In the genomic region with DNA sequence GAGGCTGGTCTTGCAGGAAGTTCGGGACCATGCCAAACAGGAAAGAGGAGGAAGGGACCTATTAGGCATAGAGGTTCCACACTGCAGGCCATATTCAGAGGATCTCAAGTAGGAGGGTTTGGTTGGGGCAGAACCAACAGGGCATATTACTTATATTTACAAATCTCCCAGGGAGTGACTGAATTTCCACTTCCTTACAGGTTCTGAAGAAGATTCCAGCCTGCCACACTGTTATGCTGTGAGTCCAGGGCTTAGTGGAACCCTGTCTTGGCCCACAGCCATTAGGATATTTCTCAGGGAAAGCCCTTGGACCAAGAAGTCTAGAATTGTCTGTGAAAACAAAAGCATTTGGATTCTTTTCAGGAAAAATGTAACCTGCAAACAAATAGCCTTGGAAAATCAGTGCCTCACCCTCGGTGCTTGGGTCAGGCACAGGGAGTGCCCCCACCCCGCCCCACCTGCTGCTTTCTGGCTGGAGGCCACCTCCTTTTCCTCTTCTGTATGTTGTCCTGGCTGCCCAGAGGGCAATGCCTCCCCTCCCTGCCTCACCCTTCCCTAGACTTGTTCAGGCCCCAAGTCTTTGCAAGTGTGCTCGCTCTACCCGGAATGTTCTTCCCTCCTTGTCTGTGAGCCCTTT, we compare ENCODE assay signal across 16 cellular contexts. TPM values are rescaled to one million over a fixed set of nuclear protein-coding genes. Genes with fewer than 3 reads are reported as not detected.
DNase-seq lines count a peak whose midpoint lies in the region; ATAC-seq and TF ChIP-seq lines count a peak whose summit lies in the region.
"Had no signal": no experiment of that assay in that cellular context is flagged by ENCODE, and none has a peak within 500 bp of the region (broad histone marks: within the 10 kb centered on the region; RNA-seq: fewer than 3 reads in every experiment).

No MANE protein-coding gene starts in this region.

- H3K9me3 ChIP-seq in body of pancreas, result no peaks in the 10 kb centered on the region
- peaks cover 0 to 5% (median 0%) of the 10 kb centered on the region in 4 donors for H3K9me3 ChIP-seq in right lobe of liver
- H3K9me3 ChIP-seq: neutrophil, uterus had no signal

- H3K4me1 ChIP-seq in body of pancreas (peaks cover 6% of the 10 kb centered on the region), right lobe of liver (no peaks in the 10 kb centered on the region)
- H3K4me1 ChIP-seq: uterus had no signal

- no peaks in the 10 kb centered on the region for H3K27me3 ChIP-seq in body of pancreas
- H3K27me3 ChIP-seq in H7 (ENCODE audit: control insufficient read depth, insufficient read depth, low read length), result no peaks in the 10 kb centered on the region
- no peaks in the 10 kb centered on the region for H3K27me3 ChIP-seq in right lobe of liver
- H3K27me3 ChIP-seq: brain microvascular endothelial cell, neutrophil, uterus had no signal

- peak; percentile 59 for ATAC-seq in body of pancreas
- ATAC-seq in left ventricle myocardium superior, result peak; percentile 82
- no peak for ATAC-seq in right lobe of liver
- ATAC-seq: stimulated activated memory B cell treated with anti-CD40 and anti-IgM and Interleukin-4, amounts not matched to agents 10 μg/mL and 1 μg/mL and 100 μg/mL, for 72 hours had no signal

- 34 to 38% methylated on average over 5 of the region's 5 CpGs for WGBS in body of pancreas, 2 donors
- WGBS in right lobe of liver (ENCODE audit: insufficient coverage, low coverage, low lambda C conversion rate, missing lambda C conversion rate), result 42% methylated on average over 4 of the region's 5 CpGs

- DNase-seq in HT-29 (ENCODE audit: low spot score) (peak; percentile 57), body of pancreas (peak; percentile 51 to 74 (median 59)), left ventricle myocardium superior (no peak), renal cortical epithelial cell (ENCODE audit: low read depth) (peak; percentile 41), H7 (no peak), SIG-M5 (lab: John Stamatoyannopoulos, UW) (no peak), right lobe of liver (no peak), NCI-H2227 treated with DMSO at 0.1 percent for 48 hours (lab: John Stamatoyannopoulos, UW) (no peak)
- DNase-seq: activated CD4-positive, alpha-beta T cell treated with anti-CD3 and anti-CD28 coated beads for 48 hours; brain microvascular endothelial cell; GF-D8; HCEC 1CT; NCI-H1092 had no signal

- no peak for TF ChIP-seq POLR2A in body of pancreas (IDR thresholded peaks at IDR 0.05)
- no peak for TF ChIP-seq POLR2A in right lobe of liver (IDR thresholded peaks at IDR 0.05)

- no peaks in the 10 kb centered on the region for H3K36me3 ChIP-seq in body of pancreas (replicated peaks in 1 of 2; ENCODE audit: insufficient read depth in 1 of 2, low read depth in 2 of 2)
- H3K36me3 ChIP-seq in H7 (replicated peaks; ENCODE audit: control insufficient read depth, insufficient read depth, low read length), result no peaks in the 10 kb centered on the region
- no peaks in the 10 kb centered on the region for H3K36me3 ChIP-seq in right lobe of liver
- H3K36me3 ChIP-seq: brain microvascular endothelial cell, neutrophil, uterus had no signal

- no peak for TF ChIP-seq CTCF in body of pancreas (IDR thresholded peaks at IDR 0.05)
- TF ChIP-seq CTCF in right lobe of liver (IDR thresholded peaks at IDR 0.05), result no peak

- intact Hi-C loops in body of pancreas (cut with DNase I), result no loop called here
- intact Hi-C loops in left ventricle myocardium superior (cut with micrococcal nuclease), result no loop called here
- intact Hi-C loops in right lobe of liver (cut with DNase I), result no loop called here

- H3K4me3 ChIP-seq in body of pancreas, result no peak overlapping the region
- H3K4me3 ChIP-seq in H7 (ENCODE audit: insufficient read depth, low read depth, low read length), result no peak overlapping the region
- no peak overlapping the region for H3K4me3 ChIP-seq in right lobe of liver
- H3K4me3 ChIP-seq: uterus had no signal

- peak overlapping the region in 3 of 4 donors; percentile 6 to 20 (median 15) for H3K27ac ChIP-seq in body of pancreas
- H3K27ac ChIP-seq in right lobe of liver, result no peak overlapping the region
- H3K27ac ChIP-seq: brain microvascular endothelial cell, neutrophil, uterus had no signal

RNA-seq across cellular contexts. Expression of a gene that starts 41.0 kb away (rescaled TPM):
- 531 and 547 TPM in 2 replicates for total RNA-seq in HT-29 (2014; rRNA removed; shearing (Covaris generic))
- total RNA-seq in body of pancreas (100 to 1,000 TPM; 320 to 712 TPM), left ventricle myocardium superior (54.6 TPM), renal cortical epithelial cell (104 and 154 TPM in 2 replicates), right lobe of liver (100 to 1,000 TPM in 3 of 6 experiments, 10 to 100 TPM in 2, 1 to 10 TPM in 1; 9.3 to 116 (median 88.1) TPM)
- total RNA-seq in H7 (2014; rRNA removed; shearing (Covaris generic)), result 37.1 and 64.0 TPM in 2 replicates

Comparison
In these comparisons a context has a peak if more than half of its experiments do, and no peak if none do; other contexts are left out.
1. DNase-seq: peak in HT-29 (single experiment), body of pancreas (4 of 4) and renal cortical epithelial cell (single experiment); none in left ventricle myocardium superior (single experiment), H7 (single experiment), SIG-M5 (single experiment), right lobe of liver (0 of 3) and NCI-H2227 treated with DMSO at 0.1 percent for 48 hours (single experiment).
2. ATAC-seq: peak in body of pancreas (single experiment) and left ventricle myocardium superior (single experiment); none in right lobe of liver (0 of 4).
3. H3K27ac ChIP-seq: peak in body of pancreas (3 of 4); none in right lobe of liver (0 of 3).